Comparison of ENCODE assay signal across 17 cellular contexts in the genomic region with DNA sequence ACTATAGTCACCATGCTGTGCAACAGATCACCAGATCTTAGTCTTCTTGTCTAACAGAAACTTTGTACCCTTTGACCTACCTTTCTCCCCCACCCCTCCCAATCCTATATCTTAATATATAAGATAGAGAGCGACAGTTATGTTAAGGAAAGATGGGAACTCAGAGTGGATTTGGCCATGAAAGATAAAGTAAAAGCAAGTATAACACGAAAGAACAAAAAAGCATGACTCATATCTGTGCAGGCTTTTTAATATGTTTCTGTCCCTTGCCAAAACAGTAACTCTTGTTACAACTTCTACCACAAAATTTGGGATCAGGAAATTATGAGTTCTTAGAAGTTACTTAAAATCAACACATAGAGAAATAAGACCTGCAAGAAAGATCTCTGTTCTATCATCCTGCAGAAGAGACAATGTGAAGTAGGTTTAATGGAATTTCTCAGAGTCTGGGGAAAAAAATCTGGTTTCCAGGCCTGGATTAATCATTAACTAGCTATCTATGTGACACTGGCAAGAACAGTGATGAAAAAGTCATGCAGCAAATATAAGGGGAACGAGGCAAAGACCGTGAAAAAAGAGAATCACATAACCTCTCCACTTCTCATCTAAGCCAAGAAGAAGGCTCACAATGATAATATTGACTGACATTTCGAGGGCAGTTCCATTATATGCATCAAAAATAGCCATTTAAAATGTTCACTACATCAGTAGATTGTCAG. TPM values are rescaled to one million over a fixed set of nuclear protein-coding genes. Genes with fewer than 3 reads are reported as not detected.
DNase-seq lines count a peak whose midpoint lies in the region; ATAC-seq and TF ChIP-seq lines count a peak whose summit lies in the region.
"Had no signal": no experiment of that assay in that cellular context is flagged by ENCODE, and none has a peak within 500 bp of the region (broad histone marks: within the 10 kb centered on the region; RNA-seq: fewer than 3 reads in every experiment).

No MANE protein-coding gene starts in this region.

- POLR2A ChIA-PET in SK-N-SH (lab: Yijun Ruan, JAX) = no interaction called here
- POLR2A ChIA-PET in CD4-positive, alpha-beta memory T cell (lab: Charles Lee; ENCODE audit: partially characterized antibody) = no interaction called here

- TF ChIP-seq CTCF in SK-N-SH (IDR thresholded peaks at IDR 0.05) (no peak), fibroblast of pulmonary artery (IDR thresholded peaks at IDR 0.05; ENCODE audit: low read length, missing control alignments) (no peak)

- peaks cover 8% of the 10 kb centered on the region for H3F3A ChIP-seq in SK-N-SH (replicated peaks; ENCODE audit: insufficient read depth)

- peak; percentile 77 for DNase-seq in DMS53 (lab: John Stamatoyannopoulos, UW)
- no peak for DNase-seq in SK-N-SH
- peak; percentile 3 for DNase-seq in fibroblast of pulmonary artery (ENCODE audit: low read depth)
- DNase-seq in renal cortical epithelial cell (ENCODE audit: low read depth) = peak; percentile 72
- no peak for DNase-seq in posterior vena cava (ENCODE audit: low spot score)
- no peak for DNase-seq in Right ventricle myocardium superior
- no peak for DNase-seq in CD4-positive, alpha-beta memory T cell
- no peak for DNase-seq in GDM1 (lab: John Stamatoyannopoulos, UW)
- DNase-seq: activated CD8-positive, alpha-beta memory T cell treated with anti-CD3 and anti-CD28 coated beads, Interleukin-2, amount 50 U/mL, for 4 hours; activated naive CD4-positive, alpha-beta T cell treated with Interleukin-2 at 50 U/mL for 16 hours; MV-4-11; naive thymus-derived CD8-positive, alpha-beta T cell; NCI-H2081; NCI-H69; T-cell had no signal

- H3K27ac Mint-ChIP-seq in CD4-positive, alpha-beta memory T cell = no peak overlapping the region
- H3K27ac Mint-ChIP-seq: naive thymus-derived CD8-positive, alpha-beta T cell; T-cell had no signal

- no peak overlapping the region for H3K9ac ChIP-seq in SK-N-SH

- H3K9me2 ChIP-seq in SK-N-SH = no peaks in the 10 kb centered on the region; the same call in 1 of the 2 replicates

- no peaks in the 10 kb centered on the region for H3K36me3 Mint-ChIP-seq in CD4-positive, alpha-beta memory T cell
- H3K36me3 Mint-ChIP-seq: T-cell had no signal

- H3K27me3 Mint-ChIP-seq in CD4-positive, alpha-beta memory T cell = peaks cover 0 to 4% of the 10 kb centered on the region in 2 donors

- 41% methylated on average over 5 of the region's 5 CpGs for WGBS in SK-N-SH (ENCODE audit: low lambda C conversion rate)

- TF ChIP-seq RAD21 in SK-N-SH (IDR thresholded peaks at IDR 0.05; ENCODE audit: low read length) = no peak

- H3K27me3 ChIP-seq in SK-N-SH (ENCODE audit: insufficient read depth) = no peaks in the 10 kb centered on the region
- no peaks in the 10 kb centered on the region for H3K27me3 ChIP-seq in CD4-positive, alpha-beta memory T cell (ENCODE audit: insufficient read depth, low read length)

- H2AFZ ChIP-seq in SK-N-SH (ENCODE audit: low read depth) = peak overlapping the region; percentile 44; the same call in 1 of the 2 replicates

- no peak for ATAC-seq in Right ventricle myocardium superior (ENCODE audit: poor library complexity)
- ATAC-seq: naive thymus-derived CD8-positive, alpha-beta T cell; T-cell had no signal

- H3K4me2 ChIP-seq in SK-N-SH = no peak overlapping the region

- H3K4me3 Mint-ChIP-seq in CD4-positive, alpha-beta memory T cell = no peak overlapping the region
- H3K4me3 Mint-ChIP-seq: naive thymus-derived CD8-positive, alpha-beta T cell; T-cell had no signal

- intact Hi-C loops in posterior vena cava (cut with DNase I) = no loop called here
- intact Hi-C loops in Right ventricle myocardium superior (cut with DNase I) = no loop called here
- intact Hi-C loops in CD4-positive, alpha-beta memory T cell (cut with micrococcal nuclease) = no loop called here

- 0 out of 4 replicates have a peak, but pooled peaks cover 0 to 6% of the 10 kb centered on the region in 2 experiments for H3K4me1 ChIP-seq in SK-N-SH (ENCODE audit: control insufficient read depth in 1 of 2, insufficient read depth in 2 of 2, low read depth in 1 of 2, low read length in 1 of 2)
- no peaks in the 10 kb centered on the region for H3K4me1 ChIP-seq in CD4-positive, alpha-beta memory T cell (ENCODE audit: insufficient read depth, low read length)

- peak overlapping the region in 1 of 2 experiments; percentile 22; a peak in 1 of 4 replicates for H3K27ac ChIP-seq in SK-N-SH (ENCODE audit: low read depth in 2 of 2, low read length in 1 of 2)
- H3K27ac ChIP-seq in CD4-positive, alpha-beta memory T cell (ENCODE audit: low read depth, low read length) = no peak overlapping the region
- H3K27ac ChIP-seq: C4-2B had no signal

- CTCF ChIA-PET in SK-N-SH (lab: Yijun Ruan, JAX) = interaction anchor here (1.2 kb wide), 1 partner anchor 32 kb away, joined by 3 read pairs; no protein-coding TSS in a partner anchor
- CTCF ChIA-PET in CD4-positive, alpha-beta memory T cell (lab: Charles Lee; ENCODE audit: partially characterized antibody) = no interaction called here

- H3K4me3 ChIP-seq in SK-N-SH (ENCODE audit: low read depth in 2 of 2, low read length in 1 of 2) (no peak overlapping the region), fibroblast of pulmonary artery (replicated peaks; ENCODE audit: low read depth, low read length) (no peak overlapping the region)
- H3K4me3 ChIP-seq in CD4-positive, alpha-beta memory T cell (ENCODE audit: low read length in 2 of 2) = no peak overlapping the region
- H3K4me3 ChIP-seq: lung had no signal

- peaks cover 0 to 2% (median 0%) of the 10 kb centered on the region in 8 donors for H3K9me3 Mint-ChIP-seq in CD4-positive, alpha-beta memory T cell
- H3K9me3 Mint-ChIP-seq: naive thymus-derived CD8-positive, alpha-beta T cell; T-cell had no signal

- TF ChIP-seq EP300 in SK-N-SH (IDR thresholded peaks at IDR 0.05; ENCODE audit: borderline replicate concordance in 1 of 2, low read depth in 1 of 2, low read length in 1 of 2) = no peak

- no peaks in the 10 kb centered on the region for H3K9me3 ChIP-seq in SK-N-SH
- H3K9me3 ChIP-seq in CD4-positive, alpha-beta memory T cell (ENCODE audit: control insufficient read depth in 1 of 2, low read length in 2 of 2) = no peaks in the 10 kb centered on the region

- no peaks in the 10 kb centered on the region for H3K36me3 ChIP-seq in SK-N-SH (replicated peaks in 1 of 2; ENCODE audit: control insufficient read depth in 1 of 2, insufficient read depth in 2 of 2, low read length in 1 of 2)
- no peaks in the 10 kb centered on the region for H3K36me3 ChIP-seq in CD4-positive, alpha-beta memory T cell (ENCODE audit: insufficient read depth, low read length)

- H3K4me1 Mint-ChIP-seq in CD4-positive, alpha-beta memory T cell = no peaks in the 10 kb centered on the region
- H3K4me1 Mint-ChIP-seq: naive thymus-derived CD8-positive, alpha-beta T cell; T-cell had no signal

- no peaks in the 10 kb centered on the region for H4K20me1 ChIP-seq in SK-N-SH (ENCODE audit: insufficient read depth)

- no peaks in the 10 kb centered on the region for H3K79me2 ChIP-seq in SK-N-SH (ENCODE audit: insufficient read depth)

TF ChIP-seq in SK-N-SH, 30 proteins besides CTCF, POLR2A, EP300 and RAD21:
- TF ChIP-seq USF2 (IDR thresholded peaks at IDR 0.05; ENCODE audit: borderline replicate concordance, low read depth, low read length) = no peak
- peak; percentile 13; the same call in 1 of the 2 replicates for TF ChIP-seq FOSL2 (IDR thresholded peaks at IDR 0.05; ENCODE audit: borderline replicate concordance, low read depth)

RNA-seq across cellular contexts. Expression of gene BAAT, which starts 18.6 kb away (rescaled TPM):
- polyA plus RNA-seq in SK-N-SH (2012; rRNA removed) = 0.02 and 0.05 TPM in 2 replicates
- polyA plus RNA-seq in SK-N-SH (2012; cell fraction: cytosol; rRNA removed) = 0.01 and 0.05 TPM in 2 replicates
- polyA plus RNA-seq in SK-N-SH (2012; cell fraction: nucleus; rRNA removed) = 0.11 TPM in 2 replicates
- total RNA-seq in renal cortical epithelial cell (0.94 and 1.6 TPM in 2 replicates), posterior vena cava (under 1 TPM in 1 of 2 donors, not detected in 1; 0.09 TPM), Right ventricle myocardium superior (0.08 TPM)
- total RNA-seq in CD4-positive, alpha-beta memory T cell = under 1 TPM in 1 of 2 experiments, not detected in 1; 0.15 TPM
- polyA plus RNA-seq in CD4-positive, alpha-beta memory T cell = under 1 TPM in 1 of 2 donors, not detected in 1; 0.08 TPM
- total RNA-seq: naive thymus-derived CD8-positive, alpha-beta T cell had no signal
- polyA plus RNA-seq: naive thymus-derived CD8-positive, alpha-beta T cell had no signal

RNA-seq across cellular contexts. Expression of gene MRPL50, which starts 32.2 kb away (rescaled TPM):
- polyA plus RNA-seq in SK-N-SH (2012; rRNA removed) = 6.3 and 8.6 TPM in 2 replicates
- 10.9 and 15.2 TPM in 2 replicates for polyA plus RNA-seq in SK-N-SH (2012; cell fraction: cytosol; rRNA removed)
- polyA plus RNA-seq in SK-N-SH (2012; cell fraction: nucleus; rRNA removed) = 1.8 and 3.9 TPM in 2 replicates
- total RNA-seq in renal cortical epithelial cell (18.4 and 21.1 TPM in 2 replicates), posterior vena cava (1 to 10 TPM; 8.9 to 9.5 TPM), Right ventricle myocardium superior (16.5 TPM)
- 10 to 100 TPM; 20.9 to 23.0 TPM for total RNA-seq in CD4-positive, alpha-beta memory T cell
- polyA plus RNA-seq in CD4-positive, alpha-beta memory T cell = 10 to 100 TPM; 18.6 to 21.0 TPM

RNA-seq across cellular contexts. Expression of gene ZNF189, which starts 32.5 kb away (rescaled TPM):
- polyA plus RNA-seq in SK-N-SH (2012; rRNA removed) = 2.9 and 3.4 TPM in 2 replicates
- polyA plus RNA-seq in SK-N-SH (2012; cell fraction: cytosol; rRNA removed) = 3.5 and 4.1 TPM in 2 replicates
- 4.0 and 10.6 TPM in 2 replicates for polyA plus RNA-seq in SK-N-SH (2012; cell fraction: nucleus; rRNA removed)
- total RNA-seq in renal cortical epithelial cell (16.8 and 36.3 TPM in 2 replicates), posterior vena cava (10 to 100 TPM; 17.8 to 18.7 TPM), Right ventricle myocardium superior (14.6 TPM)
- total RNA-seq in CD4-positive, alpha-beta memory T cell = 10 to 100 TPM; 22.1 to 23.2 TPM
- 1 to 10 TPM in 1 of 2 donors, under 1 TPM in 1; 0.95 to 2.6 TPM for polyA plus RNA-seq in CD4-positive, alpha-beta memory T cell

Comparison
In these comparisons a context has a peak if more than half of its experiments do, and no peak if none do; other contexts are left out.
1. DNase-seq: peak in DMS53 (single experiment), fibroblast of pulmonary artery (single experiment) and renal cortical epithelial cell (single experiment); none in SK-N-SH (single experiment), posterior vena cava (single experiment), Right ventricle myocardium superior (single experiment), CD4-positive, alpha-beta memory T cell (0 of 5) and GDM1 (single experiment).